ENCODE assay signal across 11 cellular contexts in genomic region chr3:4850928-4851265, GRCh38.
DNase-seq lines count a peak whose midpoint lies in the region; ATAC-seq and TF ChIP-seq lines count a peak whose summit lies in the region.
"Had no signal": no experiment of that assay in that cellular context is flagged by ENCODE, and none has a peak within 500 bp of the region (broad histone marks: within the 10 kb centered on the region; RNA-seq: fewer than 3 reads in every experiment).

No MANE protein-coding gene starts in this region.

- no peak overlapping the region for H3K4me3 ChIP-seq in WERI-Rb-1 (ENCODE audit: low read depth, low read length)

- POLR2A ChIA-PET in activated naive CD8-positive, alpha-beta T cell treated with anti-CD3 and anti-CD28 coated beads, Interleukin-2, amount 10 ng/mL, durations not matched to agents 7 days and 5 days (lab: Charles Lee): interaction anchor here (0.9 to 8.5 kb wide), 11 partner anchors 9 to 131 kb away, joined by 3 to 154 read pairs (median 8); partner anchors contain the start of gene BHLHE40

- H3K4me3 Mint-ChIP-seq in activated naive CD8-positive, alpha-beta T cell treated with anti-CD3 and anti-CD28 coated beads, Interleukin-2, amount 10 ng/mL, durations not matched to agents 7 days and 5 days: peak overlapping the region; percentile 78

- H3K36me3 ChIP-seq in WERI-Rb-1: no peaks in the 10 kb centered on the region

- H3K36me3 Mint-ChIP-seq in activated naive CD8-positive, alpha-beta T cell treated with anti-CD3 and anti-CD28 coated beads, Interleukin-2, amount 10 ng/mL, durations not matched to agents 7 days and 5 days: peaks cover 18% of the 10 kb centered on the region

- H3K27me3 ChIP-seq in WERI-Rb-1 (ENCODE audit: insufficient read depth, low read depth, severe bottlenecking): no peaks in the 10 kb centered on the region

- H3K27me3 Mint-ChIP-seq in activated naive CD8-positive, alpha-beta T cell treated with anti-CD3 and anti-CD28 coated beads, Interleukin-2, amount 10 ng/mL, durations not matched to agents 7 days and 5 days: no peaks in the 10 kb centered on the region

- H3K4me1 Mint-ChIP-seq in activated naive CD8-positive, alpha-beta T cell treated with anti-CD3 and anti-CD28 coated beads, Interleukin-2, amount 10 ng/mL, durations not matched to agents 7 days and 5 days: peaks cover 78% of the 10 kb centered on the region

- ATAC-seq in GM18508 (IDR thresholded peaks at IDR 0.05; ENCODE audit: insufficient read depth, unreplicated experiment) (peak; percentile 65), GM21390 (IDR thresholded peaks at IDR 0.05; ENCODE audit: unreplicated experiment) (peak; percentile 43), HG03175 (IDR thresholded peaks at IDR 0.05; ENCODE audit: unreplicated experiment) (peak; percentile 59)
- ATAC-seq in activated naive CD8-positive, alpha-beta T cell treated with anti-CD3 and anti-CD28 coated beads, Interleukin-2, amount 10 ng/mL, durations not matched to agents 7 days and 5 days (ENCODE audit: low read depth): peak; percentile 63

- DNase-seq in activated naive CD8-positive, alpha-beta T cell treated with anti-CD3 and anti-CD28 coated beads, Interleukin-2, amount 10 ng/mL, durations not matched to agents 7 days and 5 days: no peak
- DNase-seq in CD1c-positive myeloid dendritic cell (ENCODE audit: extremely low spot score) (no peak), NCI-H1105 treated with DMSO at 0.1 percent for 48 hours (lab: John Stamatoyannopoulos, UW) (no peak), WERI-Rb-1 (no peak), retina (no peak)
- DNase-seq: DND-41, head of caudate nucleus had no signal

- H3K27ac ChIP-seq in WERI-Rb-1: no peak overlapping the region
- H3K27ac ChIP-seq: HL-60 had no signal

- H3K9me3 Mint-ChIP-seq in activated naive CD8-positive, alpha-beta T cell treated with anti-CD3 and anti-CD28 coated beads, Interleukin-2, amount 10 ng/mL, durations not matched to agents 7 days and 5 days: peaks cover 5% of the 10 kb centered on the region

- H3K27ac Mint-ChIP-seq in activated naive CD8-positive, alpha-beta T cell treated with anti-CD3 and anti-CD28 coated beads, Interleukin-2, amount 10 ng/mL, durations not matched to agents 7 days and 5 days: peak overlapping the region; percentile 91

- TF ChIP-seq CTCF in WERI-Rb-1 (IDR thresholded peaks at IDR 0.05; ENCODE audit: low read depth, low read length): no peak

- no peaks in the 10 kb centered on the region for H3K9me3 ChIP-seq in WERI-Rb-1 (ENCODE audit: severe bottlenecking)
